ENCODE assay signal across 23 cellular contexts in the genomic region with DNA sequence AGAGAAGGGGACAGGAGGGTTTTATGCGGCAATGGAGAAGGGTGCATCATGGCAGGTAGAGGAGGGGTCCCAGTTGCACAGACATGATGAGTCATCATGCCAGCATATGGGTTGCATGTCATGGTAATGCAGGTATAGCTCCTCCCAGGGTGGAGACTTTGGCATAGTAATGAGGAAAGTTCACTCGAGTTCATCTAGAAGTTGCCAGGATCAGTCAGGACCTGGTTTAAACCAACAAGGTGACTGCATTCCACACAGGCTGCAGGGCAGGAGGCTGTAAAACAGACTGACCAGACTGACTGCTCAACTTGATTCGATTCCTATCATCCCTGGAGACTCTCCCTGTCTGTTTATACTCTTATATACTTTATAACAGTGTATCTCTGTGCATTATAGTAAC.
DNase-seq lines count a peak whose midpoint lies in the region; ATAC-seq and TF ChIP-seq lines count a peak whose summit lies in the region.
"Had no signal": no experiment of that assay in that cellular context is flagged by ENCODE, and none has a peak within 500 bp of the region (broad histone marks: within the 10 kb centered on the region; RNA-seq: fewer than 3 reads in every experiment).

No MANE protein-coding gene starts in this region.

- TF ChIP-seq EP300 in esophagus muscularis mucosa (IDR thresholded peaks at IDR 0.05), result no peak

- no peak for TF ChIP-seq POLR2A in esophagus muscularis mucosa (IDR thresholded peaks at IDR 0.05; ENCODE audit: low read depth)

- no peak for TF ChIP-seq CTCF in LNCaP clone FGC (IDR thresholded peaks at IDR 0.05; ENCODE audit: control insufficient read depth, extremely low read depth, insufficient read depth)
- no peak for TF ChIP-seq CTCF in esophagus muscularis mucosa (IDR thresholded peaks at IDR 0.05)

- H3K4me1 ChIP-seq in esophagus muscularis mucosa, result no peaks in the 10 kb centered on the region

- intact Hi-C loops in esophagus muscularis mucosa (cut with DNase I), result loop anchor here (10.0 kb wide), 1 partner anchor 357 kb away; no protein-coding TSS in a partner anchor

- 86% methylated on average over 3 of the region's 3 CpGs for WGBS in esophagus muscularis mucosa

- DNase-seq in LNCaP clone FGC (ENCODE audit: low read depth) (peak; percentile 91), SW480 (ENCODE audit: low spot score) (peak; percentile 51), esophagus muscularis mucosa (ENCODE audit: extremely low spot score) (peak; percentile 78), mucosa of gallbladder (ENCODE audit: low spot score) (peak; percentile 63), Ammon's horn (ENCODE audit: low spot score) (no peak)
- DNase-seq: activated CD4-positive, alpha-beta T cell treated with anti-CD3 and anti-CD28 coated beads for 4 hours; activated CD8-positive, alpha-beta T cell treated with anti-CD3 and anti-CD28 coated beads, Interleukin-2, amount 10 ng/mL, durations not matched to agents 7 days and 5 days; activated naive CD4-positive, alpha-beta T cell treated with anti-CD3 and anti-CD28 coated beads, Interleukin-2, amount 50 U/mL, for 16 hours; head of caudate nucleus; kidney; NCI-H1092; NCI-H187 treated with DMSO at 0.1 percent for 48 hours; NCI-H2171 treated with DMSO at 0.1 percent for 48 hours; NCI-H510A treated with DMSO at 0.1 percent for 48 hours; nephron progenitor cell; T-helper 9 cell had no signal

- H3K27me3 ChIP-seq in esophagus muscularis mucosa, result no peaks in the 10 kb centered on the region

- H3K9me3 ChIP-seq in esophagus muscularis mucosa, result no peaks in the 10 kb centered on the region

- no peak overlapping the region for H3K27ac ChIP-seq in esophagus muscularis mucosa (replicated peaks in 1 of 4)
- H3K27ac ChIP-seq: VCaP had no signal

- H3K36me3 ChIP-seq in esophagus muscularis mucosa, result no peaks in the 10 kb centered on the region

- ATAC-seq in GM18861 (IDR thresholded peaks at IDR 0.05; ENCODE audit: unreplicated experiment), result no peak
- no peak for ATAC-seq in HG03378 (IDR thresholded peaks at IDR 0.05; ENCODE audit: unreplicated experiment)
- ATAC-seq: activated CD8-positive, alpha-beta T cell treated with anti-CD3 and anti-CD28 coated beads, Interleukin-2, amount 10 ng/mL, durations not matched to agents 7 days and 5 days; GM23338; Panc1; stimulated activated memory B cell treated with anti-CD40 and anti-IgM and Interleukin-4, amounts not matched to agents 10 μg/mL and 1 μg/mL and 100 μg/mL, for 72 hours had no signal

- H3K4me3 ChIP-seq in LNCaP clone FGC (ENCODE audit: low read depth, low read length) (no peak overlapping the region), esophagus muscularis mucosa (no peak overlapping the region)
- H3K4me3 ChIP-seq: GM23338, lung had no signal
